ENCODE assay signal across 8 cellular contexts in the genomic region with DNA sequence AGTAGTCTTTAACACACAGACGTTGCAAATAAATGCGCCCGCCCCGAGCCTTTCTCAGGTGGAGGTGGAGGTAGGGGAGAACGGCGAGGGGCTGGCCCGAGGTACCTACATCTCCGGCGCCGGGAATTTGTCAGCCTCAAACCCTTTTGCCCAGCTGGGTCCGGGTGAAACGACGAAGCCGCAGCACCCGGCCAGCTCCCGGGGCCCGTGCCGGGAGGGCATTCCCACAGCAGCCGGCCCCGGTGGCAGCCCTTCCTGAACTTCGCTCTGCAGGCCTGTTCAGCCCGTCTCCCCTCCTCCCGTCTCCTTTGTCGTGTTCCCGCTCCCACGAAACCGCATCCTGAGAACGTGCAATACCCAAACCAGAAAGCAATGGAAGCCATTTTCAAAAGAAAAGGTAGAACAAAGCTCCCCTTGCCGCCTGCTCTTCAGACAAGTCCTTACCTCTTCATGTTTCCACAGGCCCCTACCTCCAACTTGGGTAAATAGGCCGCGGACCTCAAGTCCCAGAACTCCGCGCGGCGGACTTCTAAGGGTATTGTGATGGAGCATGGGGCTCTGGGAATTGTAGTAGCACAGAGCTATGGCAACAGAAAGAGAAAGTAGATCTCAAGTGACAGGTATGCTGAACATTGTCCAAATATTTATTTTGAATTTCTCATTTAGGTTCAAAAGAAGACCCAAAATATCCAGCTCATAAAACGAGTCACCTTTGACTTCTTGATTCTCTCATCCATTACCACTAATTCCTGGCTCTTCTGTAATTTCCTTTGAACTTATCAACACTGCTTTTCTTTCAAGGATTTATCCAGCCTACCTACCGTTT. TPM values are rescaled to one million over a fixed set of nuclear protein-coding genes. Genes with fewer than 3 reads are reported as not detected.
DNase-seq lines count a peak whose midpoint lies in the region; ATAC-seq lines count a peak whose summit lies in the region.

A gene (minus strand): TSS at position 501 of the 826 bp plus-strand sequence. CDS start 49 bp downstream, at position 452.

- intact Hi-C loops in dendritic cell treated with granulocyte-macrophage colony-stimulating factor and Interleukin-4, amounts not matched to agents 40 ng/mL and 50 ng/mL, for 4 days (cut with micrococcal nuclease), result no loop called here

- POLR2A ChIA-PET in activated CD4-positive, alpha-beta T cell treated with anti-CD3 and anti-CD28 coated beads, Interleukin-2, amount 10 ng/mL, durations not matched to agents 7 days and 5 days (lab: Charles Lee), result no interaction called here

- peaks cover 34% of the 10 kb centered on the region for H3K4me1 Mint-ChIP-seq in activated CD4-positive, alpha-beta T cell treated with anti-CD3 and anti-CD28 coated beads, Interleukin-2, amount 10 ng/mL, durations not matched to agents 7 days and 5 days
- H3K4me1 Mint-ChIP-seq in dendritic cell treated with granulocyte-macrophage colony-stimulating factor and Interleukin-4, amounts not matched to agents 40 ng/mL and 50 ng/mL, for 4 days (ENCODE audit: low read depth), result peaks cover 28% of the 10 kb centered on the region

- H3K9me3 Mint-ChIP-seq in activated CD4-positive, alpha-beta T cell treated with anti-CD3 and anti-CD28 coated beads, Interleukin-2, amount 10 ng/mL, durations not matched to agents 7 days and 5 days, result no peaks in the 10 kb centered on the region
- H3K9me3 Mint-ChIP-seq in dendritic cell treated with granulocyte-macrophage colony-stimulating factor and Interleukin-4, amounts not matched to agents 40 ng/mL and 50 ng/mL, for 4 days, result no peaks in the 10 kb centered on the region

- peaks cover 35% of the 10 kb centered on the region for H3K36me3 Mint-ChIP-seq in activated CD4-positive, alpha-beta T cell treated with anti-CD3 and anti-CD28 coated beads, Interleukin-2, amount 10 ng/mL, durations not matched to agents 7 days and 5 days (ENCODE audit: low read depth)
- peaks cover 43% of the 10 kb centered on the region for H3K36me3 Mint-ChIP-seq in dendritic cell treated with granulocyte-macrophage colony-stimulating factor and Interleukin-4, amounts not matched to agents 40 ng/mL and 50 ng/mL, for 4 days (ENCODE audit: low read depth)

- ATAC-seq in GM19324 (IDR thresholded peaks at IDR 0.05; ENCODE audit: low FRiP score, unreplicated experiment) (peak; percentile 98), HG03457 (IDR thresholded peaks at IDR 0.05; ENCODE audit: unreplicated experiment) (peak; percentile 99)

- H3K27ac Mint-ChIP-seq in activated CD4-positive, alpha-beta T cell treated with anti-CD3 and anti-CD28 coated beads, Interleukin-2, amount 10 ng/mL, durations not matched to agents 7 days and 5 days, result peak within 1 kb of the TSS; percentile 97
- peak within 1 kb of the TSS; percentile 94 for H3K27ac Mint-ChIP-seq in dendritic cell treated with granulocyte-macrophage colony-stimulating factor and Interleukin-4, amounts not matched to agents 40 ng/mL and 50 ng/mL, for 4 days

- DNase-seq in Ammon's horn (ENCODE audit: low spot score), result peak; percentile 83
- DNase-seq in NCI-H510A treated with DMSO at 0.1 percent for 48 hours (lab: John Stamatoyannopoulos, UW), result peak; percentile 78
- peak; percentile 79 for DNase-seq in activated CD4-positive, alpha-beta T cell treated with anti-CD3 and anti-CD28 coated beads, Interleukin-2, amount 10 ng/mL, durations not matched to agents 7 days and 5 days
- peak; percentile 94 for DNase-seq in left kidney (ENCODE audit: low read depth, low spot score)
- DNase-seq in stimulated activated CD4-positive, alpha-beta T cell treated with anti-CD3 and anti-CD28 coated beads, Interleukin-1b, Interleukin-23, amount 100 ng/mL, for 48 hours, result peak; percentile 75

- CTCF ChIA-PET in activated CD4-positive, alpha-beta T cell treated with anti-CD3 and anti-CD28 coated beads, Interleukin-2, amount 10 ng/mL, durations not matched to agents 7 days and 5 days (lab: Charles Lee), result no interaction called here

- H3K27me3 Mint-ChIP-seq in activated CD4-positive, alpha-beta T cell treated with anti-CD3 and anti-CD28 coated beads, Interleukin-2, amount 10 ng/mL, durations not matched to agents 7 days and 5 days, result no peaks in the 10 kb centered on the region
- H3K27me3 Mint-ChIP-seq in dendritic cell treated with granulocyte-macrophage colony-stimulating factor and Interleukin-4, amounts not matched to agents 40 ng/mL and 50 ng/mL, for 4 days, result no peaks in the 10 kb centered on the region

- H3K4me3 Mint-ChIP-seq in activated CD4-positive, alpha-beta T cell treated with anti-CD3 and anti-CD28 coated beads, Interleukin-2, amount 10 ng/mL, durations not matched to agents 7 days and 5 days, result peak within 1 kb of the TSS; percentile 96
- peak within 1 kb of the TSS; percentile 96 for H3K4me3 Mint-ChIP-seq in dendritic cell treated with granulocyte-macrophage colony-stimulating factor and Interleukin-4, amounts not matched to agents 40 ng/mL and 50 ng/mL, for 4 days

RNA-seq across cellular contexts. Expression of the gene that starts here (rescaled TPM):
- total RNA-seq in activated CD4-positive, alpha-beta T cell treated with anti-CD3 and anti-CD28 coated beads, Interleukin-2, amount 10 ng/mL, durations not matched to agents 7 days and 5 days, result 10 to 100 TPM; 12.8 to 14.5 TPM

Comparison
In these comparisons a context has a peak if more than half of its experiments do, and no peak if none do; other contexts are left out.
1. Peak in every context shown above with its lines: DNase-seq and ATAC-seq.